Comparison of ENCODE assay signal across 1 cellular context in genomic region chr17:2171725-2172446, GRCh38.
TF ChIP-seq lines count a peak whose summit lies in the region.

No MANE protein-coding gene starts in this region.

TF ChIP-seq in HepG2, 621 proteins besides CTCF, POLR2A, EP300 and RAD21 (continued from another document):
- peak; percentile 45 for TF ChIP-seq ARID5B (CRISPR knock-in tag; IDR thresholded peaks at IDR 0.05)
- peak; percentile 62; the same call in 1 of the 2 replicates for TF ChIP-seq ZBTB38 (CRISPR knock-in tag; IDR thresholded peaks at IDR 0.05)
- TF ChIP-seq SOX5 (CRISPR knock-in tag; IDR thresholded peaks at IDR 0.05; ENCODE audit: borderline replicate concordance): peak; percentile 18; the same call in 1 of the 2 replicates
- no peak for TF ChIP-seq NPAS2 (CRISPR knock-in tag; IDR thresholded peaks at IDR 0.05; ENCODE audit: borderline replicate concordance)
- no peak for TF ChIP-seq FOXP1 (IDR thresholded peaks at IDR 0.05)
- peak; percentile 33; the same call in 1 of the 2 replicates for TF ChIP-seq FOXP1 (CRISPR knock-in tag; IDR thresholded peaks at IDR 0.05)
- no peak for TF ChIP-seq ZNF430 (CRISPR knock-in tag; IDR thresholded peaks at IDR 0.05)
- TF ChIP-seq RXRB (CRISPR knock-in tag; IDR thresholded peaks at IDR 0.05; ENCODE audit: borderline replicate concordance): peak; percentile 15; the same call in 1 of the 2 replicates
- TF ChIP-seq BCL6 (CRISPR knock-in tag; IDR thresholded peaks at IDR 0.05): peak; percentile 55; the same call in 1 of the 2 replicates
- no peak for TF ChIP-seq GPN1 (CRISPR knock-in tag; IDR thresholded peaks at IDR 0.05; ENCODE audit: borderline replicate concordance)
- TF ChIP-seq GPBP1L1 (CRISPR knock-in tag; IDR thresholded peaks at IDR 0.05): no peak
- TF ChIP-seq DRAP1 (CRISPR knock-in tag; IDR thresholded peaks at IDR 0.05): no peak
- no peak for TF ChIP-seq TGIF2 (CRISPR knock-in tag; IDR thresholded peaks at IDR 0.05)
- no peak for TF ChIP-seq NBN (conservative IDR thresholded peaks at IDR 0.05)
- no peak for TF ChIP-seq ZNF503 (CRISPR knock-in tag; IDR thresholded peaks at IDR 0.05)
